In genomic region chr1:173733912-173734311, GRCh38 we compare ENCODE assay signal across 21 cellular contexts. TPM values are rescaled to one million over a fixed set of nuclear protein-coding genes. Genes with fewer than 3 reads are reported as not detected.
DNase-seq lines count a peak whose midpoint lies in the region; ATAC-seq, FAIRE-seq and TF ChIP-seq lines count a peak whose summit lies in the region.
"Had no signal": no experiment of that assay in that cellular context is flagged by ENCODE, and none has a peak within 500 bp of the region (broad histone marks: within the 10 kb centered on the region; RNA-seq: fewer than 3 reads in every experiment).

No MANE protein-coding gene starts in this region.

- DNase-seq in Right ventricle myocardium inferior (ENCODE audit: missing footprints), result no peak
- DNase-seq in right atrium auricular region (ENCODE audit: low spot score), result no peak
- DNase-seq in PC-3, result no peak
- DNase-seq in left lobe of liver (ENCODE audit: low spot score), result peak; percentile 61
- peak; percentile 56 for DNase-seq in small intestine
- no peak for DNase-seq in CD4-positive, alpha-beta memory T cell
- DNase-seq: Caco-2, DMS53, GM23248, HCEC 1CT, NCI-H1105 treated with DMSO at 0.1 percent for 48 hours, NCI-H1694 treated with DMSO at 0.1 percent for 48 hours, NCI-H2171, NCI-H82 had no signal

- H4K20me1 ChIP-seq in PC-3 (ENCODE audit: low read length), result 0 out of 2 replicates have a peak, but pooled peaks cover 3% of the 10 kb centered on the region

- TSS peak; percentile 19 for BruUV-seq in PC-3 (replicated peaks; lab: Mats Ljungman, UMichigan)

- no peak overlapping the region for H3K9ac ChIP-seq in PC-3 (ENCODE audit: low read length)
- H3K9ac ChIP-seq: GM23248 had no signal

- H3K4me3 ChIP-seq in right atrium auricular region (no peak overlapping the region), PC-3 (ENCODE audit: low read length) (no peak overlapping the region), small intestine (ENCODE audit: low read depth in 1 of 2, low read length in 2 of 2) (no peak overlapping the region)
- H3K4me3 ChIP-seq in CD4-positive, alpha-beta memory T cell (ENCODE audit: low read length in 2 of 2), result no peak overlapping the region
- H3K4me3 ChIP-seq: GM23248, SK-N-MC had no signal

- H3K27me3 ChIP-seq in right atrium auricular region (no peaks in the 10 kb centered on the region), PC-3 (ENCODE audit: low read length) (no peaks in the 10 kb centered on the region), small intestine (ENCODE audit: control insufficient read depth in 2 of 2, insufficient read depth in 2 of 2, low read length in 2 of 2) (no peaks in the 10 kb centered on the region)
- no peaks in the 10 kb centered on the region for H3K27me3 ChIP-seq in CD4-positive, alpha-beta memory T cell (ENCODE audit: insufficient read depth, low read length)

- no peaks in the 10 kb centered on the region for H3F3A ChIP-seq in PC-3 (ENCODE audit: low read length, unreplicated experiment)

- H3K4me1 ChIP-seq in right atrium auricular region (no peaks in the 10 kb centered on the region), PC-3 (ENCODE audit: insufficient read depth, low read length) (no peaks in the 10 kb centered on the region), small intestine (ENCODE audit: control insufficient read depth in 2 of 2, insufficient read depth in 1 of 2, low read depth in 1 of 2, low read length in 1 of 2) (peaks cover 0 to 2% of the 10 kb centered on the region in 2 donors)
- H3K4me1 ChIP-seq in CD4-positive, alpha-beta memory T cell (ENCODE audit: insufficient read depth, low read length), result peaks cover 8% of the 10 kb centered on the region
- H3K4me1 ChIP-seq: Caco-2 had no signal

- CTCF ChIA-PET in PC-3 (lab: Charles Lee), result no interaction called here
- CTCF ChIA-PET in CD4-positive, alpha-beta memory T cell (lab: Charles Lee; ENCODE audit: partially characterized antibody), result interaction anchor here (1.1 kb wide), 1 partner anchor 21 kb away, joined by 3 read pairs; no protein-coding TSS in a partner anchor

- no peak for FAIRE-seq in small intestine (lab: Jason Lieb, UNC)
- FAIRE-seq: GM19239, HTR-8/SVneo had no signal

- H3K36me3 ChIP-seq in right atrium auricular region, result peaks cover 8% of the 10 kb centered on the region
- H3K36me3 ChIP-seq in PC-3 (ENCODE audit: low read depth, low read length), result peaks cover 25% of the 10 kb centered on the region
- H3K36me3 ChIP-seq in small intestine (ENCODE audit: control insufficient read depth in 2 of 2, insufficient read depth in 2 of 2, low read length in 2 of 2), result peaks cover 0 to 6% of the 10 kb centered on the region in 2 donors
- H3K36me3 ChIP-seq in CD4-positive, alpha-beta memory T cell (ENCODE audit: insufficient read depth, low read length), result peaks cover 9% of the 10 kb centered on the region

- peak overlapping the region in 3 of 7 donors; percentile 57 to 75 (median 72) for H3K27ac Mint-ChIP-seq in CD4-positive, alpha-beta memory T cell

- H3K9me3 ChIP-seq in right atrium auricular region (no peaks in the 10 kb centered on the region), PC-3 (ENCODE audit: low read length) (no peaks in the 10 kb centered on the region), small intestine (ENCODE audit: control insufficient read depth, low read depth) (no peaks in the 10 kb centered on the region)
- no peaks in the 10 kb centered on the region for H3K9me3 ChIP-seq in CD4-positive, alpha-beta memory T cell (ENCODE audit: control insufficient read depth in 1 of 2, low read length in 2 of 2)
- H3K9me3 ChIP-seq: Caco-2 had no signal

- H3K9me3 Mint-ChIP-seq in CD4-positive, alpha-beta memory T cell, result peaks cover 0 to 12% (median 0%) of the 10 kb centered on the region in 8 donors

- H3K36me3 Mint-ChIP-seq in CD4-positive, alpha-beta memory T cell, result peaks cover 45 to 49% of the 10 kb centered on the region in 2 donors

- H3K4me2 ChIP-seq in PC-3 (ENCODE audit: low read length), result no peak overlapping the region

- H2AFZ ChIP-seq in PC-3 (ENCODE audit: low read length), result no peak overlapping the region
- H2AFZ ChIP-seq: GM23248 had no signal

- peaks cover 27 to 30% (median 29%) of the 10 kb centered on the region in 4 donors for H3K4me1 Mint-ChIP-seq in CD4-positive, alpha-beta memory T cell

- H3K9me2 ChIP-seq in PC-3 (replicated peaks; ENCODE audit: low read length), result no peaks in the 10 kb centered on the region

- intact Hi-C loops in Right ventricle myocardium inferior (cut with DNase I), result no loop called here
- intact Hi-C loops in PC-3 (cut with micrococcal nuclease), result no loop called here
- intact Hi-C loops in CD4-positive, alpha-beta memory T cell (cut with micrococcal nuclease), result no loop called here

- H3K79me2 ChIP-seq in PC-3 (ENCODE audit: low read length), result peaks cover 21% of the 10 kb centered on the region

- no peaks in the 10 kb centered on the region for H3K27me3 Mint-ChIP-seq in CD4-positive, alpha-beta memory T cell

- WGBS in small intestine, 3 donors, result 34 to 80% (median 41%) methylated on average over 9 of the region's 9 CpGs

- TF ChIP-seq CTCF in right atrium auricular region (IDR thresholded peaks at IDR 0.05), result no peak
- no peak for TF ChIP-seq CTCF in PC-3 (conservative IDR thresholded peaks at IDR 0.05; ENCODE audit: low read depth, low read length)

- POLR2A ChIA-PET in PC-3 (lab: Charles Lee; ENCODE audit: unreplicated experiment), result interaction anchor here (0.6 kb wide), 2 partner anchors 9 to 242 kb away, joined by 3 to 4 read pairs; no protein-coding TSS in a partner anchor
- POLR2A ChIA-PET in CD4-positive, alpha-beta memory T cell (lab: Charles Lee; ENCODE audit: partially characterized antibody), result interaction anchor here (0.5 to 0.7 kb wide), 2 partner anchors 19 to 1098 kb away, joined by 3 to 4 read pairs; partner anchors contain the start of gene KLHL20

- ATAC-seq in Right ventricle myocardium inferior, result peak; percentile 20
- no peak for ATAC-seq in PC-3
- ATAC-seq in left lobe of liver, result peak; percentile 95
- no peak for ATAC-seq in HG03354 (IDR thresholded peaks at IDR 0.05; ENCODE audit: poor library complexity, severe bottlenecking, unreplicated experiment)
- ATAC-seq: Panc1 had no signal

- no peak overlapping the region for H3K4me3 Mint-ChIP-seq in CD4-positive, alpha-beta memory T cell

- H3K27ac ChIP-seq in right atrium auricular region, result no peak overlapping the region
- H3K27ac ChIP-seq in PC-3 (ENCODE audit: low read length), result no peak overlapping the region
- no peak overlapping the region for H3K27ac ChIP-seq in small intestine (ENCODE audit: low read depth in 1 of 2, low read length in 1 of 2)
- H3K27ac ChIP-seq in CD4-positive, alpha-beta memory T cell (ENCODE audit: low read depth, low read length), result no peak overlapping the region
- H3K27ac ChIP-seq: C4-2B, GM23248, HL-60, SK-N-MC had no signal

RNA-seq across cellular contexts. Expression of gene KLHL20, which starts 19.1 kb away (rescaled TPM):
- 16.5 TPM for total RNA-seq in Right ventricle myocardium inferior
- 10 to 100 TPM; 20.9 to 24.6 TPM for total RNA-seq in right atrium auricular region
- 46.2 and 46.4 TPM in 2 replicates for total RNA-seq in PC-3 (2014; rRNA removed)
- total RNA-seq in left lobe of liver, result 13.2 TPM
- polyA plus RNA-seq in small intestine, result 1 to 10 TPM; 6.9 to 8.9 (median 8.2) TPM
- 10 to 100 TPM; 41.0 to 43.9 TPM for total RNA-seq in CD4-positive, alpha-beta memory T cell
- polyA plus RNA-seq in CD4-positive, alpha-beta memory T cell, result 10 to 100 TPM; 24.5 to 26.7 TPM

Comparison
In these comparisons a context has a peak if more than half of its experiments do, and no peak if none do; other contexts are left out.
1. ATAC-seq: peak in Right ventricle myocardium inferior (single experiment) and left lobe of liver (single experiment); none in PC-3 (single experiment) and HG03354 (single experiment).
2. DNase-seq: peak in left lobe of liver (single experiment) and small intestine (single experiment); none in Right ventricle myocardium inferior (single experiment), right atrium auricular region (single experiment), PC-3 (single experiment) and CD4-positive, alpha-beta memory T cell (0 of 5).